Comparison of ENCODE assay signal across 1 cellular context in the genomic region with DNA sequence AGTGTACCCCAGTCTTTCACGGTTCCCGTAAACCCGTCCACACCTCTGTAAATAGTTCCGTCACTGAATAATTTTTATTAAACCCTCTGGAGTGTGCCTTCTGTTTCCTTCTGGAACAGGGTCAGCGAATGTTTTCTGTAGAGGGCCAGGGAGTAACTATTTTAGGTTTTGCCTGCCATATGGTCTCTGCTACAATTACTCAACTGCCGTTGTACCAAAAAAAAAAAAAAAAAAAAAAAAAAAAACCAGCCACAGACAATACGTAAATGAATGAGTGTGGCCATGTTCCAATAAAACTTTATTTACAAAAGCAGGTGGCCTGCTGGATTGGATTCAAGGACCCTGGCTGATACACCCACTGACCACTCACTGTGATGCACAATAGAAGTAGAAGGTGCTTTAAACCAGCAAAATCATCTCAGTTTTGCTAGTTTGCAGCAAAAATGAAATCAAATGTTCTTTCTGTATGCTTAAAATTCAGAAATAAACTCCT.
TF ChIP-seq lines count a peak whose summit lies in the region.

No MANE protein-coding gene starts in this region.

TF ChIP-seq in K562, 482 proteins besides CTCF, POLR2A, EP300 and RAD21:
- TF ChIP-seq, protein P1, sequence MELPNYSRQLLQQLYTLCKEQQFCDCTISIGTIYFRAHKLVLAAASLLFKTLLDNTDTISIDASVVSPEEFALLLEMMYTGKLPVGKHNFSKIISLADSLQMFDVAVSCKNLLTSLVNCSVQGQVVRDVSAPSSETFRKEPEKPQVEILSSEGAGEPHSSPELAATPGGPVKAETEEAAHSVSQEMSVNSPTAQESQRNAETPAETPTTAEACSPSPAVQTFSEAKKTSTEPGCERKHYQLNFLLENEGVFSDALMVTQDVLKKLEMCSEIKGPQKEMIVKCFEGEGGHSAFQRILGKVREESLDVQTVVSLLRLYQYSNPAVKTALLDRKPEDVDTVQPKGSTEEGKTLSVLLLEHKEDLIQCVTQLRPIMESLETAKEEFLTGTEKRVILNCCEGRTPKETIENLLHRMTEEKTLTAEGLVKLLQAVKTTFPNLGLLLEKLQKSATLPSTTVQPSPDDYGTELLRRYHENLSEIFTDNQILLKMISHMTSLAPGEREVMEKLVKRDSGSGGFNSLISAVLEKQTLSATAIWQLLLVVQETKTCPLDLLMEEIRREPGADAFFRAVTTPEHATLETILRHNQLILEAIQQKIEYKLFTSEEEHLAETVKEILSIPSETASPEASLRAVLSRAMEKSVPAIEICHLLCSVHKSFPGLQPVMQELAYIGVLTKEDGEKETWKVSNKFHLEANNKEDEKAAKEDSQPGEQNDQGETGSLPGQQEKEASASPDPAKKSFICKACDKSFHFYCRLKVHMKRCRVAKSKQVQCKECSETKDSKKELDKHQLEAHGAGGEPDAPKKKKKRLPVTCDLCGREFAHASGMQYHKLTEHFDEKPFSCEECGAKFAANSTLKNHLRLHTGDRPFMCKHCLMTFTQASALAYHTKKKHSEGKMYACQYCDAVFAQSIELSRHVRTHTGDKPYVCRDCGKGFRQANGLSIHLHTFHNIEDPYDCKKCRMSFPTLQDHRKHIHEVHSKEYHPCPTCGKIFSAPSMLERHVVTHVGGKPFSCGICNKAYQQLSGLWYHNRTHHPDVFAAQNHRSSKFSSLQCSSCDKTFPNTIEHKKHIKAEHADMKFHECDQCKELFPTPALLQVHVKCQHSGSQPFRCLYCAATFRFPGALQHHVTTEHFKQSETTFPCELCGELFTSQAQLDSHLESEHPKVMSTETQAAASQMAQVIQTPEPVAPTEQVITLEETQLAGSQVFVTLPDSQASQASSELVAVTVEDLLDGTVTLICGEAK (IDR thresholded peaks at IDR 0.05), result peak; percentile 81
- TF ChIP-seq, protein P1 (CRISPR knock-in tag; IDR thresholded peaks at IDR 0.05), result 0 out of 2 replicates have a peak, but pooled peaks have one; percentile 40
- TF ChIP-seq ZNF384 (IDR thresholded peaks at IDR 0.05; ENCODE audit: low read depth, low read length) (peak; percentile 47; the same call in 1 of the 2 replicates), ZNF444 (CRISPR knock-in tag; IDR thresholded peaks at IDR 0.05) (no peak)
- TF ChIP-seq, protein P2, sequence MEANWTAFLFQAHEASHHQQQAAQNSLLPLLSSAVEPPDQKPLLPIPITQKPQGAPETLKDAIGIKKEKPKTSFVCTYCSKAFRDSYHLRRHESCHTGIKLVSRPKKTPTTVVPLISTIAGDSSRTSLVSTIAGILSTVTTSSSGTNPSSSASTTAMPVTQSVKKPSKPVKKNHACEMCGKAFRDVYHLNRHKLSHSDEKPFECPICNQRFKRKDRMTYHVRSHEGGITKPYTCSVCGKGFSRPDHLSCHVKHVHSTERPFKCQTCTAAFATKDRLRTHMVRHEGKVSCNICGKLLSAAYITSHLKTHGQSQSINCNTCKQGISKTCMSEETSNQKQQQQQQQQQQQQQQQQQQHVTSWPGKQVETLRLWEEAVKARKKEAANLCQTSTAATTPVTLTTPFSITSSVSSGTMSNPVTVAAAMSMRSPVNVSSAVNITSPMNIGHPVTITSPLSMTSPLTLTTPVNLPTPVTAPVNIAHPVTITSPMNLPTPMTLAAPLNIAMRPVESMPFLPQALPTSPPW (CRISPR knock-in tag; IDR thresholded peaks at IDR 0.05), result no peak
TF ChIP-seq in K562: peak in this region for 2.
